In the genomic region with DNA sequence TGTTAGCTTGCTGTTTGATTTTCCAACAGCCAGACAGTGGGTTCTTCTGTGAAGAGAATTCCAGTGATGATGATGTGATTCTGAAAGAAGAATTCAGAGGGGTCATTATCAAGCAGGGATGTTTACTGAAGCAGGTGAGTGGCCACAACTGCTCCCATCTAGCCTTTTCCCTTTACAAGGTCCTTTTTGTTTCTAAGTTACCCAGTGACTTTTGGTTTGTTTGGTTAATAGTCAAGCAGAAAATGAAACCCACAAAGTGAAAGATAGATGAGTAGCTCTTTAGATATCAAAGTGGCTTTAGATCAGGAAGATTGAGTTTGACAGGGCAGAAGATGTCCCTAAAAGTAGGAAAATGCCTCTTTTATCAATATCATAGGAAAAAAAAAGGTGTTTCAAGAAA, we compare ENCODE assay signal across 1 cellular context.
TF ChIP-seq lines count a peak whose summit lies in the region.

No MANE protein-coding gene starts in this region.

TF ChIP-seq in WTC11, 78 proteins besides CTCF, POLR2A, EP300 and RAD21 (continued from another document):
- TF ChIP-seq, protein P1, sequence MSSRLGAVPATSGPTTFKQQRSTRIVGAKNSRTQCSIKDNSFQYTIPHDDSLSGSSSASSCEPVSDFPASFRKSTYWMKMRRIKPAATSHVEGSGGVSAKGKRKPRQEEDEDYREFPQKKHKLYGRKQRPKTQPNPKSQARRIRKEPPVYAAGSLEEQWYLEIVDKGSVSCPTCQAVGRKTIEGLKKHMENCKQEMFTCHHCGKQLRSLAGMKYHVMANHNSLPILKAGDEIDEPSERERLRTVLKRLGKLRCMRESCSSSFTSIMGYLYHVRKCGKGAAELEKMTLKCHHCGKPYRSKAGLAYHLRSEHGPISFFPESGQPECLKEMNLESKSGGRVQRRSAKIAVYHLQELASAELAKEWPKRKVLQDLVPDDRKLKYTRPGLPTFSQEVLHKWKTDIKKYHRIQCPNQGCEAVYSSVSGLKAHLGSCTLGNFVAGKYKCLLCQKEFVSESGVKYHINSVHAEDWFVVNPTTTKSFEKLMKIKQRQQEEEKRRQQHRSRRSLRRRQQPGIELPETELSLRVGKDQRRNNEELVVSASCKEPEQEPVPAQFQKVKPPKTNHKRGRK (CRISPR knock-in tag; IDR thresholded peaks at IDR 0.05; ENCODE audit: borderline replicate concordance) = no peak
- TF ChIP-seq ZNF263 (CRISPR knock-in tag; IDR thresholded peaks at IDR 0.05; ENCODE audit: low read depth) = no peak
- no peak for TF ChIP-seq SMAD3 (CRISPR knock-in tag; IDR thresholded peaks at IDR 0.05; ENCODE audit: borderline replicate concordance)
- no peak for TF ChIP-seq PRDM15 (CRISPR knock-in tag; IDR thresholded peaks at IDR 0.05)
- TF ChIP-seq ZNF232 (CRISPR knock-in tag; IDR thresholded peaks at IDR 0.05) = no peak
